Comparison of ENCODE assay signal across 23 cellular contexts in the genomic region with DNA sequence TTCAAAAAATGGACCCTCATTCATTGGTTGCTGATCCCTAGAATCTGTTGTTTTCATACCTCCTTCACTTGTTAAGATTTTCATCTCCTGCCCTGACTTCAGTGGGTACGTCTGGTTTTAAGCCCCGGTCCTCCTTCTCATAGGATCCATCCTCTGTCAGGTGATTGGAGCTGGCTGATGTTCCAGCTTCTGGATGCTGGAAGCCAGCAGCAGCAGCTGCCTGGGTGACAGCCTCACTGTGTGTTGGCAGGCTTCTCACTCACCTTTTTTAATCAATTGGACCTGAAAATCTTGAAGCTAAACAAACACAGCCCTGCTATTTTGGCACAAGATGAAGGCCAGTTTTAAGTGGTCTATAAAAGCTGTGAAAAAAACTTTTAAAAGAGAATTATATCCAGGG.
A peak's percentile ranks its signal among the peaks of the same experiment; 100 is the strongest.
DNase-seq lines count a peak whose midpoint lies in the region; ATAC-seq and TF ChIP-seq lines count a peak whose summit lies in the region.
"Had no signal": no experiment of that assay in that cellular context is flagged by ENCODE, and none has a peak within 500 bp of the region (broad histone marks: within the 10 kb centered on the region; RNA-seq: fewer than 3 reads in every experiment).

No MANE protein-coding gene starts in this region.

- no peaks in the 10 kb centered on the region for H3K9me2 ChIP-seq in PC-3 (replicated peaks; ENCODE audit: low read length)

- no peak overlapping the region for H3K4me2 ChIP-seq in PC-3 (ENCODE audit: low read length)

- no peaks in the 10 kb centered on the region for H3K79me2 ChIP-seq in PC-3 (ENCODE audit: low read length)

- POLR2A ChIA-PET in PC-3 (lab: Charles Lee; ENCODE audit: unreplicated experiment) = no interaction called here

- intact Hi-C loops in left ventricle myocardium superior (cut with micrococcal nuclease) (no loop called here), left ventricle myocardium inferior (cut with micrococcal nuclease) (no loop called here), PC-3 (cut with micrococcal nuclease) (no loop called here)

- ATAC-seq in left ventricle myocardium superior = peak; percentile 38
- peak; percentile 31 for ATAC-seq in PC-3
- ATAC-seq in GM18861 (IDR thresholded peaks at IDR 0.05; ENCODE audit: unreplicated experiment) = no peak
- ATAC-seq: activated T-cell treated with anti-CD3 and anti-CD28 coated beads, Interleukin-2, amount 50 U/mL, for 4 hours had no signal

- H3K4me3 ChIP-seq in left ventricle myocardium inferior = no peak overlapping the region
- H3K4me3 ChIP-seq in PC-3 (ENCODE audit: low read length) = no peak overlapping the region
- H3K4me3 ChIP-seq: ascending aorta, HAP-1, skin epidermis, thoracic aorta had no signal

- H3K9ac ChIP-seq in PC-3 (ENCODE audit: low read length) = no peak overlapping the region

- TF ChIP-seq CTCF in left ventricle myocardium inferior (IDR thresholded peaks at IDR 0.05; ENCODE audit: borderline replicate concordance) = no peak
- no peak for TF ChIP-seq CTCF in PC-3 (conservative IDR thresholded peaks at IDR 0.05; ENCODE audit: low read depth, low read length)

- no TSS peak for BruUV-seq in PC-3 (replicated peaks; lab: Mats Ljungman, UMichigan)

- no peak overlapping the region for H2AFZ ChIP-seq in PC-3 (ENCODE audit: low read length)

- no peaks in the 10 kb centered on the region for H4K20me1 ChIP-seq in PC-3 (ENCODE audit: low read length)

- H3K27ac ChIP-seq in left ventricle myocardium inferior (replicated peaks) (no peak overlapping the region), PC-3 (ENCODE audit: low read length) (no peak overlapping the region)
- H3K27ac ChIP-seq: ascending aorta, thoracic aorta had no signal

- CTCF ChIA-PET in PC-3 (lab: Charles Lee) = interaction anchor here (0.7 kb wide), 1 partner anchor 77 kb away, joined by 3 read pairs; no protein-coding TSS in a partner anchor

- H3K4me1 ChIP-seq in left ventricle myocardium inferior = peaks cover 25% of the 10 kb centered on the region
- H3K4me1 ChIP-seq in PC-3 (ENCODE audit: insufficient read depth, low read length) = peaks cover 19% of the 10 kb centered on the region
- H3K4me1 ChIP-seq: ascending aorta, HAP-1 had no signal

- H3K27me3 ChIP-seq in left ventricle myocardium inferior (ENCODE audit: low read depth) (no peaks in the 10 kb centered on the region), PC-3 (ENCODE audit: low read length) (no peaks in the 10 kb centered on the region)
- H3K27me3 ChIP-seq: ascending aorta had no signal

- H3F3A ChIP-seq in PC-3 (ENCODE audit: low read length, unreplicated experiment) = no peaks in the 10 kb centered on the region

- H3K9me3 ChIP-seq in left ventricle myocardium inferior (replicated peaks) (no peaks in the 10 kb centered on the region), PC-3 (ENCODE audit: low read length) (no peaks in the 10 kb centered on the region)
- H3K9me3 ChIP-seq: ascending aorta, HAP-1, thoracic aorta had no signal

- DNase-seq in left ventricle myocardium superior (no peak), left ventricle myocardium inferior (no peak), NCI-H1694 treated with DMSO at 0.1 percent for 48 hours (lab: John Stamatoyannopoulos, UW) (peak; percentile 74), PC-3 (no peak), kidney tubule cell (ENCODE audit: low spot score) (no peak), MV-4-11 (lab: John Stamatoyannopoulos, UW) (no peak)
- DNase-seq in central memory CD4-positive, alpha-beta T cell = no peak
- DNase-seq: activated CD4-positive, CD25-positive, alpha-beta regulatory T cell treated with anti-CD3 and anti-CD28 coated beads, Interleukin-2, amount 50 U/mL, for 72 hours; activated CD8-positive, alpha-beta memory T cell treated with anti-CD3 and anti-CD28 coated beads for 24 hours; activated naive CD4-positive, alpha-beta T cell treated with anti-CD3 and anti-CD28 coated beads for 36 hours; activated T-cell treated with anti-CD3 and anti-CD28 coated beads, Interleukin-2, amount 50 U/mL, for 4 hours; CD4-positive, alpha-beta T cell; KBM-7; NCI-H526 treated with DMSO at 0.1 percent for 48 hours; nephron progenitor cell; stimulated activated CD4-positive, alpha-beta T cell treated with anti-CD3 and anti-CD28 coated beads, Interleukin-2, amount 100 ng/mL, for 24 hours; stimulated activated naive B cell treated with anti-CD40 and anti-IgM and Interleukin-4, amounts not matched to agents 10 μg/mL and 1 μg/mL and 100 μg/mL, for 72 hours; SW 1271 had no signal

- H3K36me3 ChIP-seq in left ventricle myocardium inferior = no peaks in the 10 kb centered on the region
- no peaks in the 10 kb centered on the region for H3K36me3 ChIP-seq in PC-3 (ENCODE audit: low read depth, low read length)
- H3K36me3 ChIP-seq: ascending aorta, HAP-1, thoracic aorta had no signal
